ENCODE assay signal across 1 cellular context in genomic region chr16:68749424-68749823, GRCh38.
A peak's percentile ranks its signal among the peaks of the same experiment; 100 is the strongest.
TF ChIP-seq lines count a peak whose summit lies in the region.

No MANE protein-coding gene starts in this region.

TF ChIP-seq in HepG2, 621 proteins besides CTCF, POLR2A, EP300 and RAD21 (continued from another document and continues in another):
- TF ChIP-seq, protein P1, sequence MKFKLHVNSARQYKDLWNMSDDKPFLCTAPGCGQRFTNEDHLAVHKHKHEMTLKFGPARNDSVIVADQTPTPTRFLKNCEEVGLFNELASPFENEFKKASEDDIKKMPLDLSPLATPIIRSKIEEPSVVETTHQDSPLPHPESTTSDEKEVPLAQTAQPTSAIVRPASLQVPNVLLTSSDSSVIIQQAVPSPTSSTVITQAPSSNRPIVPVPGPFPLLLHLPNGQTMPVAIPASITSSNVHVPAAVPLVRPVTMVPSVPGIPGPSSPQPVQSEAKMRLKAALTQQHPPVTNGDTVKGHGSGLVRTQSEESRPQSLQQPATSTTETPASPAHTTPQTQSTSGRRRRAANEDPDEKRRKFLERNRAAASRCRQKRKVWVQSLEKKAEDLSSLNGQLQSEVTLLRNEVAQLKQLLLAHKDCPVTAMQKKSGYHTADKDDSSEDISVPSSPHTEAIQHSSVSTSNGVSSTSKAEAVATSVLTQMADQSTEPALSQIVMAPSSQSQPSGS (CRISPR knock-in tag; IDR thresholded peaks at IDR 0.05), result peak; percentile 69
- no peak for TF ChIP-seq SP4 (CRISPR knock-in tag; IDR thresholded peaks at IDR 0.05)
- no peak for TF ChIP-seq SRSF1 (optimal IDR thresholded peaks at IDR 0.05; ENCODE audit: low read depth, low read length)
- TF ChIP-seq SSRP1 (CRISPR knock-in tag; IDR thresholded peaks at IDR 0.05), result 0 out of 2 replicates have a peak, but pooled peaks have one; percentile 28
- TF ChIP-seq ERF (CRISPR knock-in tag; IDR thresholded peaks at IDR 0.05), result peak; percentile 74; the same call in 1 of the 2 replicates
- TF ChIP-seq CBX5 (CRISPR knock-in tag; IDR thresholded peaks at IDR 0.05; ENCODE audit: borderline replicate concordance), result peak; percentile 54; the same call in 1 of the 2 replicates
- TF ChIP-seq, protein P2, sequence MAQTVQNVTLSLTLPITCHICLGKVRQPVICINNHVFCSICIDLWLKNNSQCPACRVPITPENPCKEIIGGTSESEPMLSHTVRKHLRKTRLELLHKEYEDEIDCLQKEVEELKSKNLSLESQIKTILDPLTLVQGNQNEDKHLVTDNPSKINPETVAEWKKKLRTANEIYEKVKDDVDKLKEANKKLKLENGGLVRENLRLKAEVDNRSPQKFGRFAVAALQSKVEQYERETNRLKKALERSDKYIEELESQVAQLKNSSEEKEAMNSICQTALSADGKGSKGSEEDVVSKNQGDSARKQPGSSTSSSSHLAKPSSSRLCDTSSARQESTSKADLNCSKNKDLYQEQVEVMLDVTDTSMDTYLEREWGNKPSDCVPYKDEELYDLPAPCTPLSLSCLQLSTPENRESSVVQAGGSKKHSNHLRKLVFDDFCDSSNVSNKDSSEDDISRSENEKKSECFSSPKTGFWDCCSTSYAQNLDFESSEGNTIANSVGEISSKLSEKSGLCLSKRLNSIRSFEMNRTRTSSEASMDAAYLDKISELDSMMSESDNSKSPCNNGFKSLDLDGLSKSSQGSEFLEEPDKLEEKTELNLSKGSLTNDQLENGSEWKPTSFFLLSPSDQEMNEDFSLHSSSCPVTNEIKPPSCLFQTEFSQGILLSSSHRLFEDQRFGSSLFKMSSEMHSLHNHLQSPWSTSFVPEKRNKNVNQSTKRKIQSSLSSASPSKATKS (CRISPR knock-in tag; IDR thresholded peaks at IDR 0.05), result 0 out of 2 replicates have a peak, but pooled peaks have one; percentile 36
- no peak for TF ChIP-seq ZNF552 (CRISPR knock-in tag; IDR thresholded peaks at IDR 0.05; ENCODE audit: borderline replicate concordance)
- no peak for TF ChIP-seq TBP (CRISPR knock-in tag; IDR thresholded peaks at IDR 0.05)
- TF ChIP-seq SAP130 (CRISPR knock-in tag; IDR thresholded peaks at IDR 0.05; ENCODE audit: low read depth), result no peak
- TF ChIP-seq ZNF512B (CRISPR knock-in tag; IDR thresholded peaks at IDR 0.05; ENCODE audit: borderline replicate concordance), result no peak
- TF ChIP-seq HMG20B (CRISPR knock-in tag; conservative IDR thresholded peaks at IDR 0.05), result peak; percentile 94
- peak; percentile 86 for TF ChIP-seq RARA (CRISPR knock-in tag; IDR thresholded peaks at IDR 0.05)
- TF ChIP-seq TAF1 (CRISPR knock-in tag; IDR thresholded peaks at IDR 0.05), result no peak
- TF ChIP-seq, protein P3, sequence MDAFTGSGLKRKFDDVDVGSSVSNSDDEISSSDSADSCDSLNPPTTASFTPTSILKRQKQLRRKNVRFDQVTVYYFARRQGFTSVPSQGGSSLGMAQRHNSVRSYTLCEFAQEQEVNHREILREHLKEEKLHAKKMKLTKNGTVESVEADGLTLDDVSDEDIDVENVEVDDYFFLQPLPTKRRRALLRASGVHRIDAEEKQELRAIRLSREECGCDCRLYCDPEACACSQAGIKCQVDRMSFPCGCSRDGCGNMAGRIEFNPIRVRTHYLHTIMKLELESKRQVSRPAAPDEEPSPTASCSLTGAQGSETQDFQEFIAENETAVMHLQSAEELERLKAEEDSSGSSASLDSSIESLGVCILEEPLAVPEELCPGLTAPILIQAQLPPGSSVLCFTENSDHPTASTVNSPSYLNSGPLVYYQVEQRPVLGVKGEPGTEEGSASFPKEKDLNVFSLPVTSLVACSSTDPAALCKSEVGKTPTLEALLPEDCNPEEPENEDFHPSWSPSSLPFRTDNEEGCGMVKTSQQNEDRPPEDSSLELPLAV (CRISPR knock-in tag; conservative IDR thresholded peaks at IDR 0.05; ENCODE audit: low read depth), result no peak
- no peak for TF ChIP-seq HINFP (CRISPR knock-in tag; IDR thresholded peaks at IDR 0.05; ENCODE audit: low read depth)
- TF ChIP-seq SOX5 (CRISPR knock-in tag; IDR thresholded peaks at IDR 0.05; ENCODE audit: borderline replicate concordance), result peak; percentile 67
- no peak for TF ChIP-seq HNRNPUL1 (IDR thresholded peaks at IDR 0.05; ENCODE audit: low read depth, low read length)
- TF ChIP-seq, protein P4, sequence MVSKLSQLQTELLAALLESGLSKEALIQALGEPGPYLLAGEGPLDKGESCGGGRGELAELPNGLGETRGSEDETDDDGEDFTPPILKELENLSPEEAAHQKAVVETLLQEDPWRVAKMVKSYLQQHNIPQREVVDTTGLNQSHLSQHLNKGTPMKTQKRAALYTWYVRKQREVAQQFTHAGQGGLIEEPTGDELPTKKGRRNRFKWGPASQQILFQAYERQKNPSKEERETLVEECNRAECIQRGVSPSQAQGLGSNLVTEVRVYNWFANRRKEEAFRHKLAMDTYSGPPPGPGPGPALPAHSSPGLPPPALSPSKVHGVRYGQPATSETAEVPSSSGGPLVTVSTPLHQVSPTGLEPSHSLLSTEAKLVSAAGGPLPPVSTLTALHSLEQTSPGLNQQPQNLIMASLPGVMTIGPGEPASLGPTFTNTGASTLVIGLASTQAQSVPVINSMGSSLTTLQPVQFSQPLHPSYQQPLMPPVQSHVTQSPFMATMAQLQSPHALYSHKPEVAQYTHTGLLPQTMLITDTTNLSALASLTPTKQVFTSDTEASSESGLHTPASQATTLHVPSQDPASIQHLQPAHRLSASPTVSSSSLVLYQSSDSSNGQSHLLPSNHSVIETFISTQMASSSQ (IDR thresholded peaks at IDR 0.05; ENCODE audit: low read depth), result no peak
- TF ChIP-seq, protein P4 (CRISPR knock-in tag; IDR thresholded peaks at IDR 0.05; ENCODE audit: borderline replicate concordance), result no peak
- no peak for TF ChIP-seq ZNF576 (CRISPR knock-in tag; IDR thresholded peaks at IDR 0.05)
- 0 out of 2 replicates have a peak, but pooled peaks have one; percentile 22 for TF ChIP-seq KMT2B (CRISPR knock-in tag; IDR thresholded peaks at IDR 0.05)
- no peak for TF ChIP-seq HES4 (CRISPR knock-in tag; IDR thresholded peaks at IDR 0.05; ENCODE audit: borderline replicate concordance)
- no peak for TF ChIP-seq NR0B2 (CRISPR knock-in tag; IDR thresholded peaks at IDR 0.05)
- TF ChIP-seq ZNF619 (CRISPR knock-in tag; IDR thresholded peaks at IDR 0.05), result no peak
- no peak for TF ChIP-seq TAF15 (IDR thresholded peaks at IDR 0.05; ENCODE audit: low read depth, low read length, poor library complexity, severe bottlenecking)
- 0 out of 2 replicates have a peak, but pooled peaks have one; percentile 45 for TF ChIP-seq KAT7 (CRISPR knock-in tag; IDR thresholded peaks at IDR 0.05; ENCODE audit: borderline replicate concordance)
- no peak; the same call in 1 of the 2 replicates for TF ChIP-seq GMEB1 (CRISPR knock-in tag; IDR thresholded peaks at IDR 0.05; ENCODE audit: borderline replicate concordance)
- TF ChIP-seq NFIB (CRISPR knock-in tag; IDR thresholded peaks at IDR 0.05; ENCODE audit: borderline replicate concordance), result no peak
- no peak for TF ChIP-seq IRX3 (CRISPR knock-in tag; IDR thresholded peaks at IDR 0.05; ENCODE audit: borderline replicate concordance, low read depth)
- peak; percentile 82 for TF ChIP-seq FOXP4 (CRISPR knock-in tag; IDR thresholded peaks at IDR 0.05)
- no peak for TF ChIP-seq EHMT2 (IDR thresholded peaks at IDR 0.05; ENCODE audit: borderline replicate concordance, low read depth, low read length)
- TF ChIP-seq ZSCAN20 (CRISPR knock-in tag; IDR thresholded peaks at IDR 0.05; ENCODE audit: borderline replicate concordance), result no peak
- no peak for TF ChIP-seq CERS6 (CRISPR knock-in tag; IDR thresholded peaks at IDR 0.05)
- TF ChIP-seq MAFF (IDR thresholded peaks at IDR 0.05; ENCODE audit: low read depth, low read length), result no peak
- TF ChIP-seq JUN (CRISPR knock-in tag; IDR thresholded peaks at IDR 0.05), result no peak
- TF ChIP-seq RARG (CRISPR knock-in tag; IDR thresholded peaks at IDR 0.05; ENCODE audit: low read depth), result no peak
- no peak for TF ChIP-seq SNRNP70 (IDR thresholded peaks at IDR 0.05; ENCODE audit: low read depth, low read length)
- TF ChIP-seq ZSCAN25 (CRISPR knock-in tag; IDR thresholded peaks at IDR 0.05), result peak; percentile 76; the same call in 1 of the 2 replicates
- no peak for TF ChIP-seq CEBPB (IDR thresholded peaks at IDR 0.05; ENCODE audit: borderline replicate concordance, low read depth, low read length)
